Comparison of ENCODE assay signal across 17 cellular contexts in the genomic region with DNA sequence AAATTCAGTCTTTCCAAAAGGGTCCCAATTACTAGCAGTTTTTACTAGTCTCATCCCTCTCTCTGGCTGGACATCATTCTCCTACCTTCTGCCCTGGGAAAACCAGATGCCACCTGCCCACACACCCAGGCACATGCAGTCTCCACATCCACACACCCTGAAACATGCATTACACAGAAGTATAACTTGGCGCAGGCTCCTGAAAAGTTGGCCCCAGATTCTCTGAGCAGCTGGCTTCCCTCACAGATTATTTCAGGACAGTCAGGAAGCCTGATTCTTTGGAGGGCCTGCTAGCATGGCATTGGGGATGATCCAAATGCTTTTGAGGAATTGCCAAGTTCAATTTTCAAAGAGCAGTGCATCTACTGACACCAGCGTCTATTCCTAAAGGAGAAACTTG. TPM values are rescaled to one million over a fixed set of nuclear protein-coding genes. Genes with fewer than 3 reads are reported as not detected.
DNase-seq lines count a peak whose midpoint lies in the region; TF ChIP-seq lines count a peak whose summit lies in the region.
"Had no signal": no experiment of that assay in that cellular context is flagged by ENCODE, and none has a peak within 500 bp of the region (broad histone marks: within the 10 kb centered on the region; RNA-seq: fewer than 3 reads in every experiment).

No MANE protein-coding gene starts in this region.

- H3K4me1 ChIP-seq in esophagus muscularis mucosa, result no peaks in the 10 kb centered on the region
- no peaks in the 10 kb centered on the region for H3K4me1 ChIP-seq in Caco-2

- H3K27me3 ChIP-seq in esophagus muscularis mucosa (no peaks in the 10 kb centered on the region), Caco-2 (replicated peaks; ENCODE audit: control insufficient read depth, insufficient read depth, low read length) (no peaks in the 10 kb centered on the region)

- TF ChIP-seq POLR2A in esophagus muscularis mucosa (IDR thresholded peaks at IDR 0.05; ENCODE audit: low read depth), result no peak

- POLR2A ChIA-PET in Caco-2 (lab: Charles Lee), result no interaction called here

- H3K27me3 Mint-ChIP-seq in Caco-2 (ENCODE audit: insufficient read depth, unreplicated experiment), result no peaks in the 10 kb centered on the region

- TF ChIP-seq CTCF in esophagus muscularis mucosa (IDR thresholded peaks at IDR 0.05) (no peak), Caco-2 (IDR thresholded peaks at IDR 0.05; ENCODE audit: insufficient read depth in 1 of 2, low read depth in 1 of 2, low read length in 1 of 2, severe bottlenecking in 1 of 2, unreplicated experiment in 1 of 2) (no peak)

- H3K27ac ChIP-seq in esophagus muscularis mucosa (replicated peaks in 1 of 4), result no peak overlapping the region
- H3K27ac ChIP-seq: C4-2B, SK-N-MC had no signal

- H3K36me3 ChIP-seq in esophagus muscularis mucosa (no peaks in the 10 kb centered on the region), Caco-2 (ENCODE audit: control insufficient read depth, insufficient read depth, low read length) (no peaks in the 10 kb centered on the region)

- no peaks in the 10 kb centered on the region for H3K36me3 Mint-ChIP-seq in Caco-2 (ENCODE audit: insufficient read depth, unreplicated experiment)

- BruUV-seq in Caco-2 (replicated peaks; lab: Mats Ljungman, UMichigan), result no TSS peak

- H3K4me1 Mint-ChIP-seq in Caco-2 (ENCODE audit: low read depth, unreplicated experiment), result no peaks in the 10 kb centered on the region

- WGBS in esophagus muscularis mucosa, result 46% methylated on average over 2 of the region's 2 CpGs

- CTCF ChIA-PET in Caco-2 (lab: Charles Lee), result no interaction called here

- no peaks in the 10 kb centered on the region for H3K9me3 Mint-ChIP-seq in Caco-2 (ENCODE audit: unreplicated experiment)

- no peak overlapping the region for H3K4me3 ChIP-seq in esophagus muscularis mucosa
- H3K4me3 ChIP-seq in Caco-2 (ENCODE audit: low read depth, low read length), result no peak overlapping the region
- H3K4me3 ChIP-seq: K562, SK-N-MC had no signal

- DNase-seq in NCI-H2171 treated with DMSO at 0.1 percent for 48 hours (lab: John Stamatoyannopoulos, UW) (peak; percentile 23), NCI-H2171 (lab: John Stamatoyannopoulos, UW) (no peak), NCI-H1694 (lab: John Stamatoyannopoulos, UW) (peak; percentile 79), esophagus muscularis mucosa (ENCODE audit: extremely low spot score) (peak; percentile 75), posterior cingulate gyrus (peak in 8 of 10 donors; percentile 25 to 91 (median 54)), NCI-H1436 (lab: John Stamatoyannopoulos, UW) (no peak), Caco-2 (no peak)
- DNase-seq in stimulated activated CD4-positive, alpha-beta T cell treated with anti-CD3 and anti-CD28 coated beads, Interleukin-1b, Interleukin-23, amount 100 ng/mL, for 48 hours, result no peak
- DNase-seq: DMS153, GOT3, NCI-H1417 treated with DMSO at 0.1 percent for 48 hours, NCI-H2081 treated with DMSO at 0.1 percent for 48 hours, NCI-H510A, NCI-H774 had no signal

- intact Hi-C loops in esophagus muscularis mucosa (cut with DNase I), result no loop called here
- intact Hi-C loops in posterior cingulate gyrus (cut with DNase I), result no loop called here
- intact Hi-C loops in Caco-2 (cut with micrococcal nuclease; ENCODE audit: unreplicated experiment), result no loop called here

- no peak overlapping the region for H3K4me3 Mint-ChIP-seq in Caco-2 (ENCODE audit: unreplicated experiment)

- no peaks in the 10 kb centered on the region for H3K9me3 ChIP-seq in esophagus muscularis mucosa
- H3K9me3 ChIP-seq in Caco-2, result no peaks in the 10 kb centered on the region

- no peak overlapping the region for H3K27ac Mint-ChIP-seq in Caco-2 (ENCODE audit: unreplicated experiment)

- no peak for TF ChIP-seq EP300 in esophagus muscularis mucosa (IDR thresholded peaks at IDR 0.05)

RNA-seq across cellular contexts. Expression of gene KIF16B, which starts 27.8 kb away (rescaled TPM):
- total RNA-seq in esophagus muscularis mucosa (10 to 100 TPM; 15.4 to 21.1 (median 19.3) TPM), Caco-2 (2022) (10.9 and 11.3 TPM in 2 replicates)

Comparison
In these comparisons a context has a peak if more than half of its experiments do, and no peak if none do; other contexts are left out.
1. DNase-seq: peak in NCI-H2171 treated with DMSO at 0.1 percent for 48 hours (single experiment), NCI-H1694 (single experiment), esophagus muscularis mucosa (single experiment) and posterior cingulate gyrus (8 of 10); none in NCI-H2171 (single experiment), stimulated activated CD4-positive, alpha-beta T cell treated with anti-CD3 and anti-CD28 coated beads, Interleukin-1b, Interleukin-23, amount 100 ng/mL, for 48 hours (single experiment), NCI-H1436 (single experiment) and Caco-2 (0 of 2).